In the genomic region with DNA sequence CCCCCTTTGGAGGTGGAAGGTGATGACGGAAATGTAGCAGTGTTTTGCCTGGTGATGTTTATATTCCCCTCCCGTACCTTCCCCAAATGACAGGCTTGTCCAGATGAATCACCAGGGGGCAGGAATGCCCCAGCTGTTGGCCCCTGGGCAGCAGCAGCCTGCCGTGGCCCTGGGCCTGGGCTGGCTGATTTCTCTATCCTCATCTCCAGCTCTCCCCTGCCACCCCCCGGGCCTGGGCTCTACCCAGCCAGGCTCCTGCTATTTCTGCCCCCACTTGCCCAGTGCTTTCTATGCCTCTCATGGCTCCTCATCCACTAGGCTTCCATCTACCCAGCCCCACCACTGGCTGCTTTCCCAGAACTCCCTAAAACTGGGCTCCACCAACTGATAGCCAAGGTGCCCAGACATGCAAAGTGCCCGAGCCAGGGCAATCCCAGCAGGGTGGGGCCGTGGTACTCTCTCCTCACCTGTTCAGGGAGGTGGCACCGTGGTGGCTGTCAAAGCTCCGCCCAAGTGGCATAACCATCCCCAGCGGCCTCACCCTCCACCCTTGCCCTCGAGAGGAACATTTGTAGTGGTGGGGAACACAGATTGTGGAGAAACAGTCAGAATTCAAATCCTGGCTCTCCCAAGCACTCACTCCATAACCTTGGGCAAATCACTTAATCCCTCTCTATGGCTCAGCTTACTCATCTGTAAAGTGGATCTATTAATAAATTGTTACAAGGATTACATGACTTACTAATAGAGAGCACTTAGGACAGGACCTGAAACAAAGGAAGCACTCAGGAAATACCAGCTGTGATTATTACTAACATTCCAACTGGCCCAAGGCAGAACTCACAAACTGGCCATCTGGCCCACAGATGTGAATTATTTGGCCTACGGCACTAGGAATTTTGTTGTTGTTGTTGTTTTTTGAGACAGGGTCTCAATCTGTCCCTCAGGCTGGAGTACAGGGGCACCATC, we compare ENCODE assay signal across 9 cellular contexts. TPM values are rescaled to one million over a fixed set of nuclear protein-coding genes. Genes with fewer than 3 reads are reported as not detected.
DNase-seq lines count a peak whose midpoint lies in the region; ATAC-seq and TF ChIP-seq lines count a peak whose summit lies in the region.
"Had no signal": no experiment of that assay in that cellular context is flagged by ENCODE, and none has a peak within 500 bp of the region (broad histone marks: within the 10 kb centered on the region; RNA-seq: fewer than 3 reads in every experiment).

No MANE protein-coding gene starts in this region.

- no peak overlapping the region for H3K4me3 ChIP-seq in AG04449 (ENCODE audit: low read depth, low read length)
- H3K4me3 ChIP-seq in HFF-Myc (replicated peaks; ENCODE audit: low read depth, low read length) = no peak overlapping the region
- no peak overlapping the region for H3K4me3 ChIP-seq in breast epithelium
- H3K4me3 ChIP-seq in left lung = no peak overlapping the region
- H3K4me3 ChIP-seq in HAP-1 = no peak overlapping the region
- H3K4me3 ChIP-seq: SJSA1 had no signal

- TF ChIP-seq POLR2A in breast epithelium (IDR thresholded peaks at IDR 0.05) = no peak

- no peaks in the 10 kb centered on the region for H3K36me3 ChIP-seq in breast epithelium
- H3K36me3 ChIP-seq in left lung = no peaks in the 10 kb centered on the region
- no peaks in the 10 kb centered on the region for H3K36me3 ChIP-seq in HAP-1 (replicated peaks)
- H3K36me3 ChIP-seq: SJSA1 had no signal

- H3K27me3 ChIP-seq in breast epithelium = no peaks in the 10 kb centered on the region
- no peaks in the 10 kb centered on the region for H3K27me3 ChIP-seq in left lung
- no peaks in the 10 kb centered on the region for H3K27me3 ChIP-seq in HAP-1 (ENCODE audit: low read depth)
- H3K27me3 ChIP-seq: SJSA1 had no signal

- CTCF ChIA-PET in AG04449 (lab: Yijun Ruan, JAX) = interaction anchor here (0.8 to 5.3 kb wide), 7 partner anchors 10 to 66 kb away, joined by 3 to 25 read pairs (median 3); no protein-coding TSS in a partner anchor

- POLR2A ChIA-PET in AG04449 (lab: Yijun Ruan, JAX) = no interaction called here

- H3K4me1 ChIP-seq in breast epithelium = peaks cover 5 to 13% of the 10 kb centered on the region in 2 donors
- H3K4me1 ChIP-seq in left lung = peaks cover 7 to 58% of the 10 kb centered on the region in 2 donors
- H3K4me1 ChIP-seq in HAP-1 = no peaks in the 10 kb centered on the region

- DNase-seq in AG04449 (ENCODE audit: low read depth, low spot score) (peak; percentile 36), HFF-Myc (ENCODE audit: extremely low read depth, low read depth) (peak; percentile 97), breast epithelium (ENCODE audit: low spot score in 2 of 2) (no peak), left lung (peak in 1 of 2 donors; percentile 42), RPMI8226 (no peak), HAP-1 (ENCODE audit: low spot score in 2 of 2) (no peak)

- H3K9me3 ChIP-seq in breast epithelium = no peaks in the 10 kb centered on the region
- no peaks in the 10 kb centered on the region for H3K9me3 ChIP-seq in left lung
- H3K9me3 ChIP-seq in HAP-1 = no peaks in the 10 kb centered on the region
- H3K9me3 ChIP-seq: SJSA1 had no signal

- no peak for TF ChIP-seq CTCF in AG04449 (IDR thresholded peaks at IDR 0.05; ENCODE audit: insufficient read depth, low read length, missing control alignments)
- TF ChIP-seq CTCF in HFF-Myc (IDR thresholded peaks at IDR 0.05; ENCODE audit: low read depth, low read length, missing control alignments) = no peak
- no peak for TF ChIP-seq CTCF in breast epithelium (IDR thresholded peaks at IDR 0.05)
- no peak for TF ChIP-seq CTCF in left lung (IDR thresholded peaks at IDR 0.05)

- intact Hi-C loops in breast epithelium (cut with DNase I; ENCODE audit: low total_unique reads) (loop anchor here (5.0 kb wide), 1 partner anchor 796 kb away; the partner anchor contains the start of gene MUL1), left lung (cut with DNase I) (no loop called here)

- ATAC-seq in left lung = peak; percentile 70
- ATAC-seq in HG03520 (IDR thresholded peaks at IDR 0.05; ENCODE audit: unreplicated experiment) = no peak
- ATAC-seq in HG03469 (IDR thresholded peaks at IDR 0.05; ENCODE audit: unreplicated experiment) = no peak

- in situ Hi-C loops in HAP-1 (cut with MboI; ENCODE audit: low sequenced_read_pairs) = no loop called here

- peak overlapping the region; percentile 11 to 66 for H3K27ac ChIP-seq in breast epithelium
- no peak overlapping the region for H3K27ac ChIP-seq in left lung
- H3K27ac ChIP-seq: SJSA1 had no signal

RNA-seq across cellular contexts. Expression of gene ECE1, which starts 12.8 kb away (rescaled TPM):
- 100 to 1,000 TPM in 2 of 3 donors, 10 to 100 TPM in 1; 62.6 to 121 (median 112) TPM for total RNA-seq in breast epithelium
- 100 to 1,000 TPM in 1 of 2 donors, 10 to 100 TPM in 1; 91.7 to 107 TPM for total RNA-seq in left lung

Comparison
In these comparisons a context has a peak if more than half of its experiments do, and no peak if none do; other contexts are left out.
1. DNase-seq: peak in AG04449 (single experiment) and HFF-Myc (single experiment); none in breast epithelium (0 of 2), RPMI8226 (single experiment) and HAP-1 (0 of 2).
2. H3K27ac ChIP-seq: peak in breast epithelium (2 of 2); none in left lung (0 of 2).